Comparison of ENCODE assay signal across 18 cellular contexts in the genomic region with DNA sequence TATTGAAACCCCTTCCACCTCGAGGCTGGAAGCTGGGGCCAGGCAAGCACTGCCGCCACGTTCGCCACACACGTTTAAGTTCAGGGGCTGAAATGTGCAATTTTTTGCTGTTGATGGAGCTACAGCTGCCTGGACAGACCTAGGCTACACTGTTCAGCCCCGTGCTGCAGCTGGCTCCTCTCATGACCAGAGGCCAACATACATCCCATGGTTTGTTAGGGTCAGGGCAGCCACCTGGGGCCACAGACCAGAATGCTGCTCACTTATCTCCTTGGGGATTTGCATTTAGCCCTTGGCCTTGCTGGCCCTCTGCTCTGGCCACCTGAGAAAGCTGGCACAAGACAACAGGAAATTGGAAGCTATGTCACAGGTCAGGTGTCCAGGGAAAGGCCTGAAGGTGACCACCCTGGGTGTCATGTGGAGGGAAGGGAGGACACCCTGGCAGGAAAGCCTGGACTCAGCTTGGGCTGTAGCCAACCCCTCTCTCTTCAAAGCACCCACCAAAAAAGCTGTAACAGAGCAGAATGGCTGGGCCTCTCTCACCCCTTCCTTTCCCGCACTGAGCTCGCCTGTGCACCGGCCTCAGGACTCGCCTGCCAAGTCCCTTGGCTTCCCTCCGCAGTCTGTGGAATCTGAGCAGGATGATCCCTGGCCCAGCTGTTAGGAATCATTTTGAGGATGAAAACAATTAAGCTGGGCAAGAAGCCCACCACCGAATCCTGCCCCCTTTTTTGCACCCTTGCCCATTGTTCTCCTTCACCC.
DNase-seq lines count a peak whose midpoint lies in the region; ATAC-seq lines count a peak whose summit lies in the region.
"Had no signal": no experiment of that assay in that cellular context is flagged by ENCODE, and none has a peak within 500 bp of the region (broad histone marks: within the 10 kb centered on the region; RNA-seq: fewer than 3 reads in every experiment).

No MANE protein-coding gene starts in this region.

- H3K4me3 ChIP-seq in right cardiac atrium (ENCODE audit: low read length) = no peak overlapping the region
- H3K4me3 ChIP-seq: body of pancreas, GM23248, PC-9 had no signal

- no peaks in the 10 kb centered on the region for H3K9me3 ChIP-seq in right cardiac atrium (ENCODE audit: control insufficient read depth, low read length)
- H3K9me3 ChIP-seq: body of pancreas had no signal

- DNase-seq in G401 (ENCODE audit: low spot score) (peak; percentile 19), brain pericyte (ENCODE audit: low read depth, low spot score) (peak; percentile 50), right cardiac atrium (peak; percentile 57 to 89 (median 85)), pons (ENCODE audit: low spot score) (peak; percentile 14), NCI-H69 (lab: John Stamatoyannopoulos, UW) (no peak), NCI-H1417 treated with DMSO at 0.1 percent for 48 hours (lab: John Stamatoyannopoulos, UW) (no peak), A172 (ENCODE audit: low spot score) (no peak)
- DNase-seq: ACHN; activated CD8-positive, alpha-beta memory T cell treated with anti-CD3 and anti-CD28 coated beads, Interleukin-2, amount 10 ng/mL, durations not matched to agents 7 days and 5 days; effector CD8-positive, alpha-beta T cell; GM23248; natural killer cell; NCI-H1105 treated with DMSO at 0.1 percent for 48 hours; NCI-H2227 treated with DMSO at 0.1 percent for 48 hours; PC-9; stimulated activated CD4-positive, alpha-beta T cell treated with anti-CD3 and anti-CD28 coated beads, Interleukin-2, amount 100 ng/mL, for 48 hours had no signal

- H3K27ac ChIP-seq in right cardiac atrium (ENCODE audit: low read length) = peak overlapping the region; percentile 21
- H3K27ac ChIP-seq: body of pancreas, GM23248, PC-9 had no signal

- no peaks in the 10 kb centered on the region for H3K27me3 ChIP-seq in right cardiac atrium (ENCODE audit: control insufficient read depth, insufficient read depth)
- H3K27me3 ChIP-seq: body of pancreas had no signal

- WGBS in right cardiac atrium = 46% methylated on average over 12 of the region's 12 CpGs

- intact Hi-C loops in right cardiac atrium (cut with DNase I) = no loop called here

- in situ Hi-C loops in G401 (cut with HindIII; ENCODE audit: low sequenced_read_pairs) = no loop called here

- peak; percentile 51 to 81 for ATAC-seq in right cardiac atrium
- ATAC-seq in GM18520 (IDR thresholded peaks at IDR 0.05; ENCODE audit: unreplicated experiment) = no peak
- ATAC-seq: activated CD8-positive, alpha-beta memory T cell treated with anti-CD3 and anti-CD28 coated beads, Interleukin-2, amount 10 ng/mL, durations not matched to agents 7 days and 5 days; body of pancreas; natural killer cell had no signal

- H3K4me1 ChIP-seq in right cardiac atrium (ENCODE audit: control insufficient read depth, insufficient read depth, low read length) = peaks cover 11% of the 10 kb centered on the region
- H3K4me1 ChIP-seq: body of pancreas had no signal

Comparison
In these comparisons a context has a peak if more than half of its experiments do, and no peak if none do; other contexts are left out.
1. DNase-seq: peak in G401 (single experiment), brain pericyte (single experiment), right cardiac atrium (3 of 3) and pons (single experiment); none in NCI-H69 (single experiment), NCI-H1417 treated with DMSO at 0.1 percent for 48 hours (single experiment) and A172 (single experiment).